ENCODE assay signal across 1 cellular context in the genomic region with DNA sequence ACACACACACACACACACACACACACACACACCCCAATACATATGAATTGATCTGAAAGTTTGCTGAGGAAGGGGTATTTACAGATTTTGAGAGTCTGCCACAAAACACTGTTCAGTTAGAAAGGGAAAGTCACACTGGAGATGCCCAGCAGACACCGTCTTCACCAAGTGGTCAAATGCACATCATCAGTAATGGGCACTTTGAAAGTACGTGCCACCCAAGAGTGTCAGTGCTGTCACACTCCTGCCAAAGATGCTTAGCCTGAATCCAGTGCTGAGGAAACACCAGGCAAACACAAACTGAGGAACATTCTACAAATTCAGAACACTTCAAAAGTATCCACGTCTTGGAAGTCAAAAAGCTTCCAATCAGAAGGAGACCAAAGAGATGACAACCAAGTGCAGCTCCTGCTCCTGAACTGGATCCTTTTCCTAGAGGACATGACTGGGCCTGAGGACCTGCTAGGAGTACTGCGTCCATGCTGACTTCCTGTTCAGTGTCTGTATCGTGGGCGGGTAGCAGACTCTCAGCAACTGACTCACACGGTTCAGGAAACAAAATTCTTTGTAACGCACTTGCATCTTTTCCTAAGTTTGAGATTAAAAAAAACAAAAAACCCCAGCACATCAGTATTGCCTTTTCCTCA.
TF ChIP-seq lines count a peak whose summit lies in the region.

No MANE protein-coding gene starts in this region.

TF ChIP-seq in SK-N-SH treated with all-trans-retinoic acid at 6 μM for 48 hours, 23 proteins besides CTCF, POLR2A, EP300 and RAD21 (continued from another document):
- no peak for TF ChIP-seq TOX (CRISPR knock-in tag; IDR thresholded peaks at IDR 0.05; ENCODE audit: borderline replicate concordance)
- no peak for TF ChIP-seq CSRNP3 (CRISPR knock-in tag; IDR thresholded peaks at IDR 0.05)
- TF ChIP-seq ZFP3 (CRISPR knock-in tag; IDR thresholded peaks at IDR 0.05), result no peak
- TF ChIP-seq PPARA (CRISPR knock-in tag; IDR thresholded peaks at IDR 0.05; ENCODE audit: borderline replicate concordance), result no peak
- TF ChIP-seq ARNTL (CRISPR knock-in tag; IDR thresholded peaks at IDR 0.05; ENCODE audit: borderline replicate concordance, low read depth), result no peak
- TF ChIP-seq ISL1 (CRISPR knock-in tag; IDR thresholded peaks at IDR 0.05), result no peak
- TF ChIP-seq, protein P1, sequence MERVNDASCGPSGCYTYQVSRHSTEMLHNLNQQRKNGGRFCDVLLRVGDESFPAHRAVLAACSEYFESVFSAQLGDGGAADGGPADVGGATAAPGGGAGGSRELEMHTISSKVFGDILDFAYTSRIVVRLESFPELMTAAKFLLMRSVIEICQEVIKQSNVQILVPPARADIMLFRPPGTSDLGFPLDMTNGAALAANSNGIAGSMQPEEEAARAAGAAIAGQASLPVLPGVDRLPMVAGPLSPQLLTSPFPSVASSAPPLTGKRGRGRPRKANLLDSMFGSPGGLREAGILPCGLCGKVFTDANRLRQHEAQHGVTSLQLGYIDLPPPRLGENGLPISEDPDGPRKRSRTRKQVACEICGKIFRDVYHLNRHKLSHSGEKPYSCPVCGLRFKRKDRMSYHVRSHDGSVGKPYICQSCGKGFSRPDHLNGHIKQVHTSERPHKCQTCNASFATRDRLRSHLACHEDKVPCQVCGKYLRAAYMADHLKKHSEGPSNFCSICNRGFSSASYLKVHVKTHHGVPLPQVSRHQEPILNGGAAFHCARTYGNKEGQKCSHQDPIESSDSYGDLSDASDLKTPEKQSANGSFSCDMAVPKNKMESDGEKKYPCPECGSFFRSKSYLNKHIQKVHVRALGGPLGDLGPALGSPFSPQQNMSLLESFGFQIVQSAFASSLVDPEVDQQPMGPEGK (CRISPR knock-in tag; IDR thresholded peaks at IDR 0.05; ENCODE audit: borderline replicate concordance), result no peak
- TF ChIP-seq ZFP30 (CRISPR knock-in tag; IDR thresholded peaks at IDR 0.05), result no peak
- no peak for TF ChIP-seq ZNF565 (CRISPR knock-in tag; conservative IDR thresholded peaks at IDR 0.05; ENCODE audit: low read depth)
- no peak for TF ChIP-seq TCF4 (CRISPR knock-in tag; IDR thresholded peaks at IDR 0.05; ENCODE audit: borderline replicate concordance)
